10 cellular contexts compared by ENCODE assay signal in genomic region chr2:9234680-9235387, GRCh38. TPM values are rescaled to one million over a fixed set of nuclear protein-coding genes. Genes with fewer than 3 reads are reported as not detected.
A peak's percentile ranks its signal among the peaks of the same experiment; 100 is the strongest.
DNase-seq lines count a peak whose midpoint lies in the region; ATAC-seq and TF ChIP-seq lines count a peak whose summit lies in the region.
"Had no signal": no experiment of that assay in that cellular context is flagged by ENCODE, and none has a peak within 500 bp of the region (broad histone marks: within the 10 kb centered on the region; RNA-seq: fewer than 3 reads in every experiment).

No MANE protein-coding gene starts in this region.

- no peaks in the 10 kb centered on the region for H3K36me3 Mint-ChIP-seq in immature natural killer cell

- intact Hi-C loops in dorsolateral prefrontal cortex (cut with DNase I): no loop called here

- no peak for ATAC-seq in HG03378 (IDR thresholded peaks at IDR 0.05; ENCODE audit: unreplicated experiment)

- no peaks in the 10 kb centered on the region for H3K9me3 Mint-ChIP-seq in immature natural killer cell

- H3K27me3 Mint-ChIP-seq in immature natural killer cell (ENCODE audit: low read depth in 3 of 3): peaks cover 5 to 16% (median 7%) of the 10 kb centered on the region in 3 donors

- H3K27ac Mint-ChIP-seq in immature natural killer cell: no peak overlapping the region

- peak; percentile 64 for DNase-seq in AG20443 (ENCODE audit: low spot score)
- DNase-seq in NCI-H69 (lab: John Stamatoyannopoulos, UW): peak; percentile 43
- peak in 2 of 10 donors; percentile 47 to 53 for DNase-seq in dorsolateral prefrontal cortex
- peak; percentile 84 for DNase-seq in myocyte (ENCODE audit: low read depth)
- no peak for DNase-seq in immature natural killer cell
- no peak for DNase-seq in NCI-H2196 treated with DMSO at 0.1 percent for 48 hours (lab: John Stamatoyannopoulos, UW; ENCODE audit: unreplicated experiment)
- no peak for DNase-seq in NCI-H1436 treated with DMSO at 0.1 percent for 48 hours (lab: John Stamatoyannopoulos, UW)
- DNase-seq: effector CD8-positive, alpha-beta T cell; NCI-H510A treated with DMSO at 0.1 percent for 48 hours had no signal

- no peak overlapping the region for H3K4me3 ChIP-seq in dorsolateral prefrontal cortex

- peak overlapping the region in 43 of 59 donors; percentile 0 to 76 (median 46) for H3K27ac ChIP-seq in dorsolateral prefrontal cortex

- H3K4me3 Mint-ChIP-seq in immature natural killer cell: no peak overlapping the region

- TF ChIP-seq CTCF in dorsolateral prefrontal cortex (IDR thresholded peaks at IDR 0.05 in 54 of 56, conservative IDR thresholded peaks at IDR 0.05 in 2 of 56; ENCODE audit: low read depth in 1 of 56, partially characterized antibody in 56 of 56): no peak

- H3K27me3 ChIP-seq in dorsolateral prefrontal cortex: no peaks in the 10 kb centered on the region

- no peaks in the 10 kb centered on the region for H3K4me1 Mint-ChIP-seq in immature natural killer cell

RNA-seq across cellular contexts. Expression of gene ASAP2, which starts 28.2 kb away (rescaled TPM):
- total RNA-seq in dorsolateral prefrontal cortex (10 to 100 TPM; 30.8 to 63.8 (median 48.4) TPM), myocyte (23.7 and 28.0 TPM in 2 replicates)
- polyA plus RNA-seq in myocyte (2012): 18.7 TPM
- under 1 TPM in 2 of 3 donors, not detected in 1; 0.04 to 0.06 TPM for polyA plus RNA-seq in immature natural killer cell

Comparison
In these comparisons a context has a peak if more than half of its experiments do, and no peak if none do; other contexts are left out.
1. DNase-seq: peak in AG20443 (single experiment), NCI-H69 (single experiment) and myocyte (single experiment); none in immature natural killer cell (0 of 3), NCI-H2196 treated with DMSO at 0.1 percent for 48 hours (single experiment) and NCI-H1436 treated with DMSO at 0.1 percent for 48 hours (single experiment).